27 cellular contexts compared by ENCODE assay signal in the genomic region with DNA sequence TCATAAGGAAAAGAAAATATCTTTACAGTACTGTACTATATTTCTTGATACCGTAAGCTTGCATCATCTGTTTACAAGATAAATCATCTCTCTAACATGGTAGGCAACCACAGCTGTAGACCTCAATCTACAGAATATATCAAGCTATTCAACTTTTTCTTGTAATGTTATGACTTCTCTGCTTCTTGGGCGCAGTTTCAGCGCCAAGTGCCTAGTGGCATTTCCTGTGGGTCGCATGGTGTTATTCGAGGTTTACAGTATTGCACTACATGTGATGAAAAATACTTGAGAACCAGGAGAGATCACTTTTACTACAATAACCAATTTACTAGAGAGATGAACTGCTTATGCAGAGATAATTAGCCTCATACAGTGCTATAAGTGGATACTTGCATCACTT.
"Had no signal": no experiment of that assay in that cellular context is flagged by ENCODE, and none has a peak within 500 bp of the region (broad histone marks: within the 10 kb centered on the region; RNA-seq: fewer than 3 reads in every experiment).

No MANE protein-coding gene starts in this region.

- DNase-seq: activated CD4-positive, alpha-beta T cell treated with anti-CD3 and anti-CD28 coated beads, Interleukin-2, amount 10 ng/mL, durations not matched to agents 7 days and 5 days; activated CD8-positive, alpha-beta memory T cell treated with anti-CD3 and anti-CD28 coated beads, Interleukin-2, amount 10 ng/mL, durations not matched to agents 7 days and 5 days; activated CD8-positive, alpha-beta T cell treated with anti-CD3 and anti-CD28 coated beads for 36 hours; activated T-cell treated with anti-CD3 and anti-CD28 coated beads, Interleukin-2, amount 50 U/mL, for 48 hours; central memory CD4-positive, alpha-beta T cell; heart right ventricle; left lung; lower lobe of right lung; mesenchymal stem cell; nephron progenitor cell; pancreas; retina; stimulated activated CD4-positive, alpha-beta T cell treated with anti-CD3 and anti-CD28 coated beads, Interleukin-12 subunit alpha, Interleukin-12 subunit beta, amount 100 ng/mL, for 4 hours; stimulated activated CD4-positive, alpha-beta T cell treated with anti-CD3 and anti-CD28 coated beads, Interleukin-4, amount 100 ng/mL, for 1 hour; stimulated activated naive CD8-positive, alpha-beta T cell treated with anti-CD3 and anti-CD28 coated beads, Interleukin-15, Interleukin-2, amounts not matched to agents 100 U/mL and 50 U/mL, for 24 hours; T-helper 17 cell; T1000; testis; transverse colon; WERI-Rb-1 had no signal

- ATAC-seq: activated CD4-positive, CD25-positive, alpha-beta regulatory T cell treated with anti-CD3 and anti-CD28 coated beads, Interleukin-2, amount 50 U/mL, for 24 hours; activated CD8-positive, alpha-beta memory T cell treated with anti-CD3 and anti-CD28 coated beads, Interleukin-2, amount 10 ng/mL, durations not matched to agents 7 days and 5 days; activated CD8-positive, alpha-beta T cell treated with anti-CD3 and anti-CD28 coated beads for 36 hours; heart right ventricle; left lung; lower lobe of right lung; pancreas; sciatic nerve; stimulated activated naive CD8-positive, alpha-beta T cell treated with anti-CD3 and anti-CD28 coated beads, Interleukin-15, Interleukin-2, amounts not matched to agents 100 U/mL and 50 U/mL, for 24 hours; T-helper 17 cell had no signal

- H3K36me3 ChIP-seq: breast epithelium, esophagus muscularis mucosa, heart right ventricle, left lung, lower lobe of right lung, pancreas, prostate gland, transverse colon, WERI-Rb-1 had no signal

- H3K4me3 ChIP-seq: breast epithelium, esophagus muscularis mucosa, heart right ventricle, left lung, lower lobe of right lung, pancreas, prostate gland, skin epidermis, testis, transverse colon had no signal

- H3K9me3 ChIP-seq: breast epithelium, esophagus muscularis mucosa, heart right ventricle, left lung, lower lobe of right lung, pancreas, prostate gland, testis, transverse colon had no signal

- FAIRE-seq: pancreas had no signal

- H3K27ac ChIP-seq: breast epithelium, esophagus muscularis mucosa, foreskin keratinocyte, heart right ventricle, left lung, lower lobe of right lung, pancreas, prostate gland, skin epidermis, testis, transverse colon, WERI-Rb-1 had no signal
